In genomic region chr12:117574655-117575054, GRCh38 we compare ENCODE assay signal across 31 cellular contexts.
DNase-seq lines count a peak whose midpoint lies in the region; ATAC-seq and TF ChIP-seq lines count a peak whose summit lies in the region.
"Had no signal": no experiment of that assay in that cellular context is flagged by ENCODE, and none has a peak within 500 bp of the region (broad histone marks: within the 10 kb centered on the region; RNA-seq: fewer than 3 reads in every experiment).

No MANE protein-coding gene starts in this region.

- in situ Hi-C loops in G401 (cut with HindIII; ENCODE audit: low sequenced_read_pairs), result no loop called here

- H4K20me1 ChIP-seq in BLaER1, result no peaks in the 10 kb centered on the region
- H4K20me1 ChIP-seq: BLaER1 treated with 17β-estradiol and CSF1 and Interleukin-3, amounts not matched to agents 10 nM and 100 nM had no signal

- H3K4me2 ChIP-seq in BLaER1, result peak overlapping the region; percentile 37; the same call in 1 of the 2 replicates
- H3K4me2 ChIP-seq: A549 had no signal

- peak; percentile 61 for DNase-seq in G401 (ENCODE audit: low spot score)
- DNase-seq in cerebellar cortex (ENCODE audit: low spot score), result peak; percentile 45
- DNase-seq in cerebellum (ENCODE audit: low spot score), result peak; percentile 57
- DNase-seq in WERI-Rb-1, result no peak
- DNase-seq: 8988T; ACHN; AML-193; BE2C; Caco-2; Calu3; CD4-positive, alpha-beta memory T cell; CD4-positive, alpha-beta T cell; CD4-positive, CD25-positive, alpha-beta regulatory T cell; CD8-positive, alpha-beta memory T cell; CD8-positive, alpha-beta T cell; COR-L47; DMS 273 treated with DMSO at 0.1 percent for 48 hours; DMS153; DMS53; DMS79; DMS79 treated with DMSO at 0.1 percent for 48 hours; DND-41; EL had no signal

- H3K27me3 ChIP-seq in BLaER1, result no peaks in the 10 kb centered on the region
- no peaks in the 10 kb centered on the region for H3K27me3 ChIP-seq in WERI-Rb-1 (ENCODE audit: insufficient read depth, low read depth, severe bottlenecking)

- H3K36me3 ChIP-seq in BLaER1, result no peaks in the 10 kb centered on the region
- H3K36me3 ChIP-seq in WERI-Rb-1, result no peaks in the 10 kb centered on the region
- H3K36me3 ChIP-seq: BE2C; BLaER1 treated with 17β-estradiol and CSF1 and Interleukin-3, amounts not matched to agents 10 nM and 100 nM had no signal

- peaks cover 7% of the 10 kb centered on the region for H3K4me1 ChIP-seq in BLaER1
- H3K4me1 ChIP-seq: A549, BE2C, Caco-2 had no signal

- H3K4me3 ChIP-seq in BLaER1 (no peak overlapping the region), WERI-Rb-1 (ENCODE audit: low read depth, low read length) (no peak overlapping the region)
- H3K4me3 ChIP-seq: A549; BLaER1 treated with 17β-estradiol and CSF1 and Interleukin-3, amounts not matched to agents 10 nM and 100 nM had no signal

- no peak for TF ChIP-seq CTCF in WERI-Rb-1 (IDR thresholded peaks at IDR 0.05; ENCODE audit: low read depth, low read length)

- no peak overlapping the region for H3K27ac ChIP-seq in BLaER1
- no peak overlapping the region for H3K27ac ChIP-seq in WERI-Rb-1
- H3K27ac ChIP-seq: 22Rv1; A549; BLaER1 treated with 17β-estradiol and CSF1 and Interleukin-3, amounts not matched to agents 10 nM and 100 nM; C4-2B had no signal

- no peak for ATAC-seq in GM21360 (IDR thresholded peaks at IDR 0.05; ENCODE audit: unreplicated experiment)
- ATAC-seq in HG03280 (IDR thresholded peaks at IDR 0.05; ENCODE audit: unreplicated experiment), result no peak
- no peak for ATAC-seq in GM18858 (IDR thresholded peaks at IDR 0.05; ENCODE audit: unreplicated experiment)
- ATAC-seq: A549; CD8-positive, alpha-beta T cell had no signal

- H3K9ac ChIP-seq in BLaER1, result no peak overlapping the region
- H3K9ac ChIP-seq: BLaER1 treated with 17β-estradiol and CSF1 and Interleukin-3, amounts not matched to agents 10 nM and 100 nM had no signal

- no peaks in the 10 kb centered on the region for H3K9me3 ChIP-seq in BLaER1
- H3K9me3 ChIP-seq in WERI-Rb-1 (ENCODE audit: severe bottlenecking), result no peaks in the 10 kb centered on the region
- H3K9me3 ChIP-seq: A549, BE2C, Caco-2 had no signal
